8 cellular contexts compared by ENCODE assay signal in genomic region chr16:30096105-30096861, GRCh38. TPM values are rescaled to one million over a fixed set of nuclear protein-coding genes. Genes with fewer than 3 reads are reported as not detected.
DNase-seq lines count a peak whose midpoint lies in the region; ATAC-seq and TF ChIP-seq lines count a peak whose summit lies in the region.

A gene with protein sequence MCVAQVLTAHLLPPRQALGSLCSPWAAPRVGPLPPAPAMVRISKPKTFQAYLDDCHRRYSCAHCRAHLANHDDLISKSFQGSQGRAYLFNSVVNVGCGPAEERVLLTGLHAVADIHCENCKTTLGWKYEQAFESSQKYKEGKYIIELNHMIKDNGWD (minus strand): TSS chr16:30096213. CDS start chr16:30095482, 731 bp downstream.

- TF ChIP-seq CTCF in spleen (IDR thresholded peaks at IDR 0.05 in 8 of 11, conservative IDR thresholded peaks at IDR 0.05 in 3 of 11) = no peak

- peak within 1 kb of the TSS; percentile 88 for H3K4me3 Mint-ChIP-seq in central memory CD8-positive, alpha-beta T cell

- intact Hi-C loops in spleen (cut with DNase I; ENCODE audit: low total_unique reads) = no loop called here

- H3K4me3 ChIP-seq in spleen = peak within 1 kb of the TSS; percentile 39 to 84 (median 71)

- peaks cover 5 to 50% (median 36%) of the 10 kb centered on the region in 8 donors for H3K9me3 ChIP-seq in spleen

- ATAC-seq in HG02678 (IDR thresholded peaks at IDR 0.05; ENCODE audit: unreplicated experiment) = peak; percentile 59
- ATAC-seq in central memory CD8-positive, alpha-beta T cell (replicated peaks; ENCODE audit: extremely low read depth, poor library complexity, severe bottlenecking) = peak; percentile 69
- ATAC-seq in GM19351 (IDR thresholded peaks at IDR 0.05; ENCODE audit: unreplicated experiment) = no peak

- peak in 2 of 3 donors; percentile 21 to 72 for TF ChIP-seq POLR2A in spleen (IDR thresholded peaks at IDR 0.05)

- H3K36me3 Mint-ChIP-seq in central memory CD8-positive, alpha-beta T cell (ENCODE audit: insufficient read depth) = peaks cover 26% of the 10 kb centered on the region

- peaks cover 0 to 25% (median 15%) of the 10 kb centered on the region in 6 donors for H3K36me3 ChIP-seq in spleen

- H3K4me1 ChIP-seq in spleen = peaks cover 29 to 51% (median 48%) of the 10 kb centered on the region in 6 donors

- H3K9me3 Mint-ChIP-seq in central memory CD8-positive, alpha-beta T cell = peaks cover 6% of the 10 kb centered on the region

- H3K27ac Mint-ChIP-seq in central memory CD8-positive, alpha-beta T cell (ENCODE audit: low read depth) = peak within 1 kb of the TSS; percentile 95

- DNase-seq in ELR (ENCODE audit: low read depth) (peak; percentile 85), NCI-H2196 treated with DMSO at 0.1 percent for 48 hours (lab: John Stamatoyannopoulos, UW; ENCODE audit: unreplicated experiment) (peak; percentile 75), iris pigment epithelial cell (ENCODE audit: low read depth) (peak; percentile 91), spleen (peak; percentile 98)
- peak; percentile 74 to 82 for DNase-seq in activated CD4-positive, alpha-beta T cell treated with anti-CD3 and anti-CD28 coated beads for 24 hours (ENCODE audit: low read depth in 2 of 2)
- DNase-seq in central memory CD8-positive, alpha-beta T cell (ENCODE audit: low spot score in 2 of 2) = peak; percentile 74 to 83

- peak within 1 kb of the TSS; percentile 91 to 98 (median 97) for H3K27ac ChIP-seq in spleen

- WGBS in spleen, 5 donors = 10 to 33% (median 14%) methylated on average over 22 to 77 of the region's 77 CpGs

- H3K4me1 Mint-ChIP-seq in central memory CD8-positive, alpha-beta T cell = peaks cover 42% of the 10 kb centered on the region

- H3K27me3 Mint-ChIP-seq in central memory CD8-positive, alpha-beta T cell = no peaks in the 10 kb centered on the region

- no peaks in the 10 kb centered on the region for H3K27me3 ChIP-seq in spleen (replicated peaks in 1 of 7)

RNA-seq across cellular contexts. Expression of the gene that starts here (rescaled TPM):
- total RNA-seq in spleen = 100 to 1,000 TPM; 108 to 208 (median 127) TPM
- 100 to 1,000 TPM; 152 to 234 (median 223) TPM for polyA plus RNA-seq in spleen
